1 cellular context compared by ENCODE assay signal in the genomic region with DNA sequence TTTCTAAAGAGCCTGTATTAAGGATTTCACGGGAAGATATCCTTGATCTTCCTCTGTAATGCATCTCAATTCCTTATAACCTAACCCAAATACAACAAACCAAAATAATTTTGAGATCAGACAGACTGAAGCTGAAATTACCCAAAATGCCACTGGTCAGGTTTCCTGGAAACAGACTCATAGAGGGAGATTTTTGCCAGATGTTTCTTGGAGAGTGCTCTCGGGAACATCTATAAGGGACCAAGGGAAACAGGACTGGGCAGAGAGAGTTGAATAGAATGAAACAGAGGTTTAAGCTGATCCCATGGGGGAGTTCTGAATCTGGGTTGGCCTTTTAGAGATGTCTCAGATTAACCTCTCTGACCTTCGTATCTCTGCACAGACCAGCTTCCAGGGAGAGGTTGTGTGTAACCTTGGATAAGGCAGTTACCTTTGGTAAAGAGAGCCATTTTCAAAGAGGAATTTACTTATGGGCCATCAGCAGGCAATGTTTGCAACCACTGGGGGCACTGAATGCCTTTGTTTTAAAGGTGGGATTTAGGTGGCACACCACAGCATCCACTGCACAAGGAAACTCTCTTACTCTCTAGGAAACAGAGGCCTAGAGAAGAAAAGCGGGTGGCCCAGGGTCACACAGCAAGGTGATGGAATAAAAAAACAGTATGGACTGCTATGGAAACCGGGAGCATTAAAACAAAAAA.
TF ChIP-seq lines count a peak whose summit lies in the region.

No MANE protein-coding gene starts in this region.

TF ChIP-seq in GM12878, 131 proteins besides CTCF, POLR2A, EP300 and RAD21 (continued from another document):
- no peak for TF ChIP-seq E2F8 (IDR thresholded peaks at IDR 0.05; ENCODE audit: low read depth, partially characterized antibody)
- TF ChIP-seq ZNF622 (IDR thresholded peaks at IDR 0.05) = no peak
- peak; percentile 21; the same call in 1 of the 2 replicates for TF ChIP-seq SMC3 (IDR thresholded peaks at IDR 0.05; ENCODE audit: borderline replicate concordance, low read length)
- no peak for TF ChIP-seq POLR2AphosphoS2 (IDR thresholded peaks at IDR 0.05; ENCODE audit: low read depth, low read length)
- TF ChIP-seq, protein P1, sequence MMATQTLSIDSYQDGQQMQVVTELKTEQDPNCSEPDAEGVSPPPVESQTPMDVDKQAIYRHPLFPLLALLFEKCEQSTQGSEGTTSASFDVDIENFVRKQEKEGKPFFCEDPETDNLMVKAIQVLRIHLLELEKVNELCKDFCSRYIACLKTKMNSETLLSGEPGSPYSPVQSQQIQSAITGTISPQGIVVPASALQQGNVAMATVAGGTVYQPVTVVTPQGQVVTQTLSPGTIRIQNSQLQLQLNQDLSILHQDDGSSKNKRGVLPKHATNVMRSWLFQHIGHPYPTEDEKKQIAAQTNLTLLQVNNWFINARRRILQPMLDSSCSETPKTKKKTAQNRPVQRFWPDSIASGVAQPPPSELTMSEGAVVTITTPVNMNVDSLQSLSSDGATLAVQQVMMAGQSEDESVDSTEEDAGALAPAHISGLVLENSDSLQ (IDR thresholded peaks at IDR 0.05) = no peak
- no peak for TF ChIP-seq HSF1 (IDR thresholded peaks at IDR 0.05; ENCODE audit: low read depth, low read length)
- TF ChIP-seq, protein P2, sequence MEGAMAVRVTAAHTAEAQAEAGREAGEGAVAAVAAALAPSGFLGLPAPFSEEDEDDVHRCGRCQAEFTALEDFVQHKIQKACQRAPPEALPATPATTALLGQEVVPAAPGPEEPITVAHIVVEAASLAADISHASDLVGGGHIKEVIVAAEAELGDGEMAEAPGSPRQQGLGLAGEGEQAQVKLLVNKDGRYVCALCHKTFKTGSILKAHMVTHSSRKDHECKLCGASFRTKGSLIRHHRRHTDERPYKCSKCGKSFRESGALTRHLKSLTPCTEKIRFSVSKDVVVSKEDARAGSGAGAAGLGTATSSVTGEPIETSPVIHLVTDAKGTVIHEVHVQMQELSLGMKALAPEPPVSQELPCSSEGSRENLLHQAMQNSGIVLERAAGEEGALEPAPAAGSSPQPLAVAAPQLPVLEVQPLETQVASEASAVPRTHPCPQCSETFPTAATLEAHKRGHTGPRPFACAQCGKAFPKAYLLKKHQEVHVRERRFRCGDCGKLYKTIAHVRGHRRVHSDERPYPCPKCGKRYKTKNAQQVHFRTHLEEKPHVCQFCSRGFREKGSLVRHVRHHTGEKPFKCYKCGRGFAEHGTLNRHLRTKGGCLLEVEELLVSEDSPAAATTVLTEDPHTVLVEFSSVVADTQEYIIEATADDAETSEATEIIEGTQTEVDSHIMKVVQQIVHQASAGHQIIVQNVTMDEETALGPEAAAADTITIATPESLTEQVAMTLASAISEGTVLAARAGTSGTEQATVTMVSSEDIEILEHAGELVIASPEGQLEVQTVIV (IDR thresholded peaks at IDR 0.05; ENCODE audit: borderline replicate concordance, partially characterized antibody) = no peak
